In genomic region chr10:88152720-88153119, GRCh38 we compare ENCODE assay signal across 8 cellular contexts.
DNase-seq lines count a peak whose midpoint lies in the region; ATAC-seq and TF ChIP-seq lines count a peak whose summit lies in the region.

No MANE protein-coding gene starts in this region.

- no peak overlapping the region for H3K27ac ChIP-seq in HCT116 (ENCODE audit: low read depth, low read length)
- peak overlapping the region; percentile 69 for H3K27ac ChIP-seq in PC-9
- peak overlapping the region; percentile 38 for H3K27ac ChIP-seq in psoas muscle
- no peak overlapping the region for H3K27ac ChIP-seq in GM23338 (ENCODE audit: low read depth)

- no peak for TF ChIP-seq POLR2A in HCT116 (IDR thresholded peaks at IDR 0.05; ENCODE audit: borderline replicate concordance, extremely low read depth, insufficient read depth, insufficient read length)

- no peak overlapping the region for H3K9ac ChIP-seq in HCT116 (ENCODE audit: low read length)

- BruUV-seq in HCT116 (replicated peaks; lab: Mats Ljungman, UMichigan) (no TSS peak), PC-9 (replicated peaks; lab: Mats Ljungman, UMichigan) (no TSS peak)

- H2AFZ ChIP-seq in HCT116 (ENCODE audit: low read depth, low read length, poor library complexity, severe bottlenecking) (peak overlapping the region; percentile 23), PC-9 (peak overlapping the region; percentile 58), GM23338 (no peak overlapping the region)

- 38 to 49% (median 46%) methylated on average over 1 of the region's 1 CpG for WGBS in psoas muscle, 3 donors

- TF ChIP-seq CTCF in GM10248 (IDR thresholded peaks at IDR 0.05; ENCODE audit: control extremely low read depth, extremely low read depth, low read depth, missing control alignments): no peak
- no peak for TF ChIP-seq CTCF in HCT116 (IDR thresholded peaks at IDR 0.05 in 2 of 3, conservative IDR thresholded peaks at IDR 0.05 in 1 of 3; ENCODE audit: borderline replicate concordance in 1 of 3, insufficient read depth in 1 of 3, low read depth in 2 of 3, low read length in 2 of 3)
- no peak for TF ChIP-seq CTCF in PC-9 (conservative IDR thresholded peaks at IDR 0.05)
- no peak for TF ChIP-seq CTCF in astrocyte of the cerebellum (IDR thresholded peaks at IDR 0.05; ENCODE audit: low read depth, low read length, missing control alignments)
- no peak for TF ChIP-seq CTCF in psoas muscle (IDR thresholded peaks at IDR 0.05)
- no peak for TF ChIP-seq CTCF in GM23338 (conservative IDR thresholded peaks at IDR 0.05; ENCODE audit: low read depth in 2 of 2)
- TF ChIP-seq CTCF in omental fat pad (IDR thresholded peaks at IDR 0.05): no peak

- CTCF ChIA-PET in GM10248 (lab: Yijun Ruan, JAX) (interaction anchor here (0.8 to 2.0 kb wide), 6 partner anchors 11 to 59 kb away, joined by 3 to 5 read pairs (median 4); no protein-coding TSS in a partner anchor), HCT116 (lab: Charles Lee) (no interaction called here), PC-9 (lab: Charles Lee) (no interaction called here)

- H3K4me1 ChIP-seq in HCT116 (ENCODE audit: control insufficient read depth in 1 of 2, insufficient read depth in 2 of 2, low read length in 2 of 2): peaks cover 0 to 28% of the 10 kb centered on the region in 2 experiments; a peak in 2 of 4 replicates
- peaks cover 38% of the 10 kb centered on the region for H3K4me1 ChIP-seq in PC-9 (replicated peaks; ENCODE audit: insufficient read depth)
- peaks cover 24% of the 10 kb centered on the region for H3K4me1 ChIP-seq in psoas muscle
- H3K4me1 ChIP-seq in GM23338 (ENCODE audit: insufficient read depth): no peaks in the 10 kb centered on the region; the same call in 1 of the 2 replicates

- H3K4me3 Mint-ChIP-seq in GM23338: no peak overlapping the region

- H3K27me3 ChIP-seq in HCT116 (ENCODE audit: insufficient read depth, low read length) (no peaks in the 10 kb centered on the region), PC-9 (ENCODE audit: insufficient read depth, low read depth) (no peaks in the 10 kb centered on the region), psoas muscle (ENCODE audit: insufficient read depth in 3 of 3, low read length in 2 of 3) (no peaks in the 10 kb centered on the region), GM23338 (ENCODE audit: insufficient read depth) (no peaks in the 10 kb centered on the region)

- TF ChIP-seq RAD21 in HCT116 (IDR thresholded peaks at IDR 0.05; ENCODE audit: low read depth): no peak

- no peak overlapping the region for H3K4me3 ChIP-seq in HCT116 (replicated peaks in 1 of 2; ENCODE audit: low read depth in 1 of 2, low read length in 2 of 2)
- H3K4me3 ChIP-seq in PC-9: no peak overlapping the region
- H3K4me3 ChIP-seq in astrocyte of the cerebellum (ENCODE audit: low read depth, low read length): no peak overlapping the region
- H3K4me3 ChIP-seq in psoas muscle: no peak overlapping the region
- H3K4me3 ChIP-seq in GM23338: no peak overlapping the region

- intact Hi-C loops in HCT116 (cut with micrococcal nuclease) (no loop called here), PC-9 (cut with micrococcal nuclease; ENCODE audit: unreplicated experiment) (loop anchor here (1.0 to 10.0 kb wide), 4 partner anchors 92 to 290 kb away; partner anchors contain the start of genes KLLN and PTEN), psoas muscle (cut with DNase I) (no loop called here)

- RAD21 ChIA-PET in HCT116 (lab: Charles Lee; ENCODE audit: low non-redundant PET in 1 of 2, low total read pairs in 2 of 2, uncharacterized antibody in 2 of 2, unreplicated experiment in 2 of 2): no interaction called here

- peaks cover 8% of the 10 kb centered on the region for H3F3A ChIP-seq in PC-9 (ENCODE audit: insufficient read depth, low read depth)
- no peaks in the 10 kb centered on the region for H3F3A ChIP-seq in GM23338 (replicated peaks; ENCODE audit: low read depth)

- H3K36me3 Mint-ChIP-seq in GM23338 (ENCODE audit: low read depth): no peaks in the 10 kb centered on the region

- no peak overlapping the region for H3K27ac Mint-ChIP-seq in GM23338

- H4K20me1 ChIP-seq in HCT116 (ENCODE audit: insufficient read depth): no peaks in the 10 kb centered on the region
- H4K20me1 ChIP-seq in PC-9 (ENCODE audit: insufficient read depth): no peaks in the 10 kb centered on the region
- no peaks in the 10 kb centered on the region for H4K20me1 ChIP-seq in GM23338 (replicated peaks; ENCODE audit: insufficient read depth)

- H3K79me2 ChIP-seq in HCT116 (ENCODE audit: insufficient read depth, low read length) (no peaks in the 10 kb centered on the region), PC-9 (ENCODE audit: low read depth) (no peaks in the 10 kb centered on the region), GM23338 (replicated peaks; ENCODE audit: insufficient read depth) (no peaks in the 10 kb centered on the region)

- H3K9me3 Mint-ChIP-seq in GM23338: no peaks in the 10 kb centered on the region

- POLR2A ChIA-PET in GM10248 (lab: Yijun Ruan, JAX) (no interaction called here), HCT116 (lab: Charles Lee) (interaction anchor here (1.2 kb wide), 1 partner anchor 13 kb away, joined by 3 read pairs; no protein-coding TSS in a partner anchor), PC-9 (lab: Charles Lee; ENCODE audit: unreplicated experiment) (no interaction called here)

- H3K36me3 ChIP-seq in HCT116 (ENCODE audit: control insufficient read depth in 1 of 2, insufficient read depth in 2 of 2, low read length in 2 of 2) (no peaks in the 10 kb centered on the region), PC-9 (ENCODE audit: low read depth) (no peaks in the 10 kb centered on the region), psoas muscle (ENCODE audit: insufficient read depth in 1 of 2, low read depth in 1 of 2) (no peaks in the 10 kb centered on the region), GM23338 (ENCODE audit: insufficient read depth) (no peaks in the 10 kb centered on the region)

- H3K9me3 ChIP-seq in HCT116 (ENCODE audit: control insufficient read depth in 1 of 2, insufficient read depth in 1 of 2, low read depth in 1 of 2, low read length in 2 of 2) (no peaks in the 10 kb centered on the region), PC-9 (ENCODE audit: insufficient read depth, low read depth) (no peaks in the 10 kb centered on the region; the same call in 1 of the 2 replicates), psoas muscle (no peaks in the 10 kb centered on the region)

- peaks cover 2% of the 10 kb centered on the region for H3K27me3 Mint-ChIP-seq in GM23338 (ENCODE audit: insufficient read depth, low read depth, poor library complexity)

- in situ Hi-C loops in astrocyte of the cerebellum (cut with HindIII; ENCODE audit: low sequenced_read_pairs): no loop called here

- ATAC-seq in HCT116 (peak; percentile 46; the same call in 1 of the 2 replicates), psoas muscle (peak; percentile 82 to 91 (median 87)), GM23338 (no peak), omental fat pad (ENCODE audit: low FRiP score) (no peak)

- H3K4me2 ChIP-seq in HCT116 (ENCODE audit: low read length): peak overlapping the region; percentile 49
- peak overlapping the region; percentile 26; the same call in 1 of the 2 replicates for H3K4me2 ChIP-seq in PC-9
- H3K4me2 ChIP-seq in GM23338: no peak overlapping the region

- DNase-seq in GM10248 (ENCODE audit: extremely low spot score) (peak; percentile 63), HCT116 (ENCODE audit: low read depth, low spot score) (peak; percentile 28), PC-9 (peak; percentile 61 to 83), astrocyte of the cerebellum (ENCODE audit: low read depth) (peak; percentile 15), psoas muscle (peak in 1 of 2 donors; percentile 19), GM23338 (ENCODE audit: low spot score) (no peak), omental fat pad (ENCODE audit: low spot score) (no peak), OCI-M1 (lab: John Stamatoyannopoulos, UW) (no peak)

- H3K9me2 ChIP-seq in HCT116 (ENCODE audit: insufficient read depth) (no peaks in the 10 kb centered on the region), PC-9 (ENCODE audit: insufficient read depth) (no peaks in the 10 kb centered on the region), GM23338 (ENCODE audit: insufficient read depth) (peaks cover 8% of the 10 kb centered on the region)

- no peaks in the 10 kb centered on the region; the same call in 2 of the 3 replicates for H3K4me1 Mint-ChIP-seq in GM23338

TF ChIP-seq in HCT116, 20 proteins besides CTCF, POLR2A, EP300 and RAD21 (continues in another document):
- TF ChIP-seq JUND (IDR thresholded peaks at IDR 0.05) (peak; percentile 53), SRF (IDR thresholded peaks at IDR 0.05; ENCODE audit: low read depth) (0 out of 2 replicates have a peak, but pooled peaks have one; percentile 31)

TF ChIP-seq in GM23338, 12 proteins besides CTCF, POLR2A, EP300 and RAD21:
- no peak for TF ChIP-seq ZNF331 (CRISPR knock-in tag; IDR thresholded peaks at IDR 0.05; ENCODE audit: low read depth)
- no peak for TF ChIP-seq NANOG (IDR thresholded peaks at IDR 0.05; ENCODE audit: borderline replicate concordance)
- no peak for TF ChIP-seq EZH2phosphoT487 (IDR thresholded peaks at IDR 0.05; ENCODE audit: unreplicated experiment)

Comparison
In these comparisons a context has a peak if more than half of its experiments do, and no peak if none do; other contexts are left out.
1. DNase-seq: peak in GM10248 (single experiment), HCT116 (single experiment), PC-9 (2 of 2) and astrocyte of the cerebellum (single experiment); none in GM23338 (single experiment), omental fat pad (single experiment) and OCI-M1 (single experiment).
2. ATAC-seq: peak in HCT116 (single experiment) and psoas muscle (4 of 4); none in GM23338 (single experiment) and omental fat pad (single experiment).
3. H3K27ac ChIP-seq: peak in PC-9 (single experiment) and psoas muscle (single experiment); none in HCT116 (single experiment) and GM23338 (single experiment).